Comparison of ENCODE assay signal across 1 cellular context in the genomic region with DNA sequence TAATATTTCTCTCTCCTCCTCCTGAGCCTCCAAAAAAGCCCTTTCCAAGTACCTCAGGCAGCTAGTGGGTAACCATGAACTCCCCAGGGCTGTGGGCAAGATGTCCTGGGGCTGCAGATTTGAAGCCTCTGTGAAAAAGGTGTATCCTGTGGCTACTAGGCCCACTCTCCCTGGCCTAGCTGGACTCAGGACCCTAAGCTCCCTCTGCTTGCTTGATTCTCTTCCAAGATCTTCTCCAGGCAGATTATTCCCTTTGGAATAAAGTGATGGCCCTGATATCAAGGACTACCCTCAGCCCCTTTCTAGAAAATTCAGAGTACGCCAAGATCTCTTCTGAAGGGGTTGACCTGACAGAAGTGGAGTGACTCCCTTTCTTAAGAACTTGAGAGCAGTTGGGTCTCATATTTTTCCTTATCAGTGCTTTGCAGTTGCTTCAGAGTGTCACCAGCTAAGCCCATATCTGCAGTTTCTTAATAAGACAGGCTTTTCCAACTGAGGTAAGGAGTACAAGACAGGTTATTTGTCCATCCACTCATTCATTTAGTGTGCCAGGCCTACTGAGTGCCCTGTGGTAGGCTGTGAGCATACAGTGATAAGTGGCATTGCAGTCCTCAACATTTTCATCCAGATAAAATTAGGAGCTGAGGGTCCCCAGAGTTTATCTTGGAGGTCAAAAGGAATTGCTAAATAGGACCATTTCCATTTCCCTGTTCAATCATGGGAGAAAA.
A peak's percentile ranks its signal among the peaks of the same experiment; 100 is the strongest.
TF ChIP-seq lines count a peak whose summit lies in the region.

No MANE protein-coding gene starts in this region.

TF ChIP-seq in K562, 482 proteins besides CTCF, POLR2A, EP300 and RAD21 (continued from another document and continues in another):
- TF ChIP-seq, protein P1, sequence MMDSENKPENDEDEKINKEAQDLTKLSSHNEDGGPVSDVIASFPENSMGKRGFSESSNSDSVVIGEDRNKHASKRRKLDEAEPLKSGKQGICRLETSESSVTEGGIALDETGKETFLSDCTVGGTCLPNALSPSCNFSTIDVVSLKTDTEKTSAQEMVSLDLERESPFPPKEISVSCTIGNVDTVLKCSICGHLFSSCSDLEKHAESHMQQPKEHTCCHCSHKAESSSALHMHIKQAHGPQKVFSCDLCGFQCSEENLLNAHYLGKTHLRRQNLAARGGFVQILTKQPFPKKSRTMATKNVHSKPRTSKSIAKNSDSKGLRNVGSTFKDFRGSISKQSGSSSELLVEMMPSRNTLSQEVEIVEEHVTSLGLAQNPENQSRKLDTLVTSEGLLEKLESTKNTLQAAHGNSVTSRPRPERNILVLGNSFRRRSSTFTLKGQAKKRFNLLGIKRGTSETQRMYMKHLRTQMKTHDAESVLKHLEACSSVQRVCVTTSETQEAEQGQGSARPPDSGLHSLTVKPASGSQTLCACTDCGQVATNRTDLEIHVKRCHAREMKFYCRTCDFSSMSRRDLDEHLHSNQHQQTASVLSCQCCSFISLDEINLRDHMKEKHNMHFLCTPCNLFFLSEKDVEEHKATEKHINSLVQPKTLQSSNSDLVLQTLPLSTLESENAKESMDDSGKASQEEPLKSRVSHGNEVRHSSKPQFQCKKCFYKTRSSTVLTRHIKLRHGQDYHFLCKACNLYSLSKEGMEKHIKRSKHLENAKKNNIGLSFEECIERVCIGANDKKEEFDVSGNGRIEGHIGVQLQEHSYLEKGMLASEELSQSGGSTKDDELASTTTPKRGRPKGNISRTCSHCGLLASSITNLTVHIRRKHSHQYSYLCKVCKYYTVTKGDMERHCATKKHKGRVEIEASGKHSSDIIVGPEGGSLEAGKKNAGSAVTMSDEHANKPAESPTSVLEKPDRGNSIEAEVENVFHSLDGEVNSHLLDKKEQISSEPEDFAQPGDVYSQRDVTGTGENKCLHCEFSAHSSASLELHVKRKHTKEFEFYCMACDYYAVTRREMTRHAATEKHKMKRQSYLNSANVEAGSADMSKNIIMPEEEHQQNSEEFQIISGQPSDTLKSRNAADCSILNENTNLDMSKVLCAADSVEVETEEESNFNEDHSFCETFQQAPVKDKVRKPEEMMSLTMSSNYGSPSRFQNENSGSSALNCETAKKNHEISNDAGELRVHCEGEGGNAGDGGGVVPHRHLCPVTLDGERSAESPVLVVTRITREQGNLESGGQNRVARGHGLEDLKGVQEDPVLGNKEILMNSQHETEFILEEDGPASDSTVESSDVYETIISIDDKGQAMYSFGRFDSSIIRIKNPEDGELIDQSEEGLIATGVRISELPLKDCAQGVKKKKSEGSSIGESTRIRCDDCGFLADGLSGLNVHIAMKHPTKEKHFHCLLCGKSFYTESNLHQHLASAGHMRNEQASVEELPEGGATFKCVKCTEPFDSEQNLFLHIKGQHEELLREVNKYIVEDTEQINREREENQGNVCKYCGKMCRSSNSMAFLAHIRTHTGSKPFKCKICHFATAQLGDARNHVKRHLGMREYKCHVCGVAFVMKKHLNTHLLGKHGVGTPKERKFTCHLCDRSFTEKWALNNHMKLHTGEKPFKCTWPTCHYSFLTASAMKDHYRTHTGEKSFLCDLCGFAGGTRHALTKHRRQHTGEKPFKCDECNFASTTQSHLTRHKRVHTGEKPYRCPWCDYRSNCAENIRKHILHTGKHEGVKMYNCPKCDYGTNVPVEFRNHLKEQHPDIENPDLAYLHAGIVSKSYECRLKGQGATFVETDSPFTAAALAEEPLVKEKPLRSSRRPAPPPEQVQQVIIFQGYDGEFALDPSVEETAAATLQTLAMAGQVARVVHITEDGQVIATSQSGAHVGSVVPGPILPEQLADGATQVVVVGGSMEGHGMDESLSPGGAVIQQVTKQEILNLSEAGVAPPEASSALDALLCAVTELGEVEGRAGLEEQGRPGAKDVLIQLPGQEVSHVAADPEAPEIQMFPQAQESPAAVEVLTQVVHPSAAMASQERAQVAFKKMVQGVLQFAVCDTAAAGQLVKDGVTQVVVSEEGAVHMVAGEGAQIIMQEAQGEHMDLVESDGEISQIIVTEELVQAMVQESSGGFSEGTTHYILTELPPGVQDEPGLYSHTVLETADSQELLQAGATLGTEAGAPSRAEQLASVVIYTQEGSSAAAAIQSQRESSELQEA (IDR thresholded peaks at IDR 0.05; ENCODE audit: low read depth), result no peak
- no peak for TF ChIP-seq ZNF764 (CRISPR knock-in tag; IDR thresholded peaks at IDR 0.05; ENCODE audit: low read depth)
- no peak; the same call in none of the 2 replicates for TF ChIP-seq NFATC3 (IDR thresholded peaks at IDR 0.05)
- no peak for TF ChIP-seq ZNF274 (IDR thresholded peaks at IDR 0.05; ENCODE audit: borderline replicate concordance, low read depth, low read length)
- TF ChIP-seq XRCC5 (IDR thresholded peaks at IDR 0.05; ENCODE audit: low read depth, low read length), result no peak
- no peak for TF ChIP-seq ZC3H4 (CRISPR knock-in tag; IDR thresholded peaks at IDR 0.05; ENCODE audit: borderline replicate concordance)
- no peak for TF ChIP-seq RBM22 (IDR thresholded peaks at IDR 0.05; ENCODE audit: low read depth, low read length, poor library complexity, severe bottlenecking)
- TF ChIP-seq GABPB1 (CRISPR knock-in tag; IDR thresholded peaks at IDR 0.05), result no peak
- peak in 1 of 2 experiments; percentile 70; a peak in 1 of 3 replicates for TF ChIP-seq CBX3 (IDR thresholded peaks at IDR 0.05; ENCODE audit: borderline replicate concordance in 1 of 2, low read length in 2 of 2)
- TF ChIP-seq MED1 (CRISPR knock-in tag; IDR thresholded peaks at IDR 0.05; ENCODE audit: borderline replicate concordance), result no peak
- no peak for TF ChIP-seq HEY1 (CRISPR knock-in tag; IDR thresholded peaks at IDR 0.05; ENCODE audit: borderline replicate concordance)
- no peak for TF ChIP-seq TSC22D4 (tag; IDR thresholded peaks at IDR 0.05)
- TF ChIP-seq, protein P2, sequence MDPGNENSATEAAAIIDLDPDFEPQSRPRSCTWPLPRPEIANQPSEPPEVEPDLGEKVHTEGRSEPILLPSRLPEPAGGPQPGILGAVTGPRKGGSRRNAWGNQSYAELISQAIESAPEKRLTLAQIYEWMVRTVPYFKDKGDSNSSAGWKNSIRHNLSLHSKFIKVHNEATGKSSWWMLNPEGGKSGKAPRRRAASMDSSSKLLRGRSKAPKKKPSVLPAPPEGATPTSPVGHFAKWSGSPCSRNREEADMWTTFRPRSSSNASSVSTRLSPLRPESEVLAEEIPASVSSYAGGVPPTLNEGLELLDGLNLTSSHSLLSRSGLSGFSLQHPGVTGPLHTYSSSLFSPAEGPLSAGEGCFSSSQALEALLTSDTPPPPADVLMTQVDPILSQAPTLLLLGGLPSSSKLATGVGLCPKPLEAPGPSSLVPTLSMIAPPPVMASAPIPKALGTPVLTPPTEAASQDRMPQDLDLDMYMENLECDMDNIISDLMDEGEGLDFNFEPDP (CRISPR knock-in tag; IDR thresholded peaks at IDR 0.05), result no peak
- TF ChIP-seq, protein P3, sequence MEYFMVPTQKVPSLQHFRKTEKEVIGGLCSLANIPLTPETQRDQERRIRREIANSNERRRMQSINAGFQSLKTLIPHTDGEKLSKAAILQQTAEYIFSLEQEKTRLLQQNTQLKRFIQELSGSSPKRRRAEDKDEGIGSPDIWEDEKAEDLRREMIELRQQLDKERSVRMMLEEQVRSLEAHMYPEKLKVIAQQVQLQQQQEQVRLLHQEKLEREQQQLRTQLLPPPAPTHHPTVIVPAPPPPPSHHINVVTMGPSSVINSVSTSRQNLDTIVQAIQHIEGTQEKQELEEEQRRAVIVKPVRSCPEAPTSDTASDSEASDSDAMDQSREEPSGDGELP (CRISPR knock-in tag; IDR thresholded peaks at IDR 0.05; ENCODE audit: borderline replicate concordance), result no peak
- no peak for TF ChIP-seq ASH1L (IDR thresholded peaks at IDR 0.05; ENCODE audit: borderline replicate concordance, low read depth, partially characterized antibody)
- no peak for TF ChIP-seq ATF1 (CRISPR knock-in tag; IDR thresholded peaks at IDR 0.05)
- TF ChIP-seq ATF1 (tag; IDR thresholded peaks at IDR 0.05), result peak; percentile 62
- peak; percentile 61 for TF ChIP-seq CHD1 (IDR thresholded peaks at IDR 0.05; ENCODE audit: low read length)
- TF ChIP-seq, protein P4, sequence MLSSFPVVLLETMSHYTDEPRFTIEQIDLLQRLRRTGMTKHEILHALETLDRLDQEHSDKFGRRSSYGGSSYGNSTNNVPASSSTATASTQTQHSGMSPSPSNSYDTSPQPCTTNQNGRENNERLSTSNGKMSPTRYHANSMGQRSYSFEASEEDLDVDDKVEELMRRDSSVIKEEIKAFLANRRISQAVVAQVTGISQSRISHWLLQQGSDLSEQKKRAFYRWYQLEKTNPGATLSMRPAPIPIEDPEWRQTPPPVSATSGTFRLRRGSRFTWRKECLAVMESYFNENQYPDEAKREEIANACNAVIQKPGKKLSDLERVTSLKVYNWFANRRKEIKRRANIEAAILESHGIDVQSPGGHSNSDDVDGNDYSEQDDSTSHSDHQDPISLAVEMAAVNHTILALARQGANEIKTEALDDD (IDR thresholded peaks at IDR 0.05), result peak; percentile 56; the same call in 1 of the 2 replicates
- TF ChIP-seq RFX1 (IDR thresholded peaks at IDR 0.05), result no peak
- TF ChIP-seq, protein P5, sequence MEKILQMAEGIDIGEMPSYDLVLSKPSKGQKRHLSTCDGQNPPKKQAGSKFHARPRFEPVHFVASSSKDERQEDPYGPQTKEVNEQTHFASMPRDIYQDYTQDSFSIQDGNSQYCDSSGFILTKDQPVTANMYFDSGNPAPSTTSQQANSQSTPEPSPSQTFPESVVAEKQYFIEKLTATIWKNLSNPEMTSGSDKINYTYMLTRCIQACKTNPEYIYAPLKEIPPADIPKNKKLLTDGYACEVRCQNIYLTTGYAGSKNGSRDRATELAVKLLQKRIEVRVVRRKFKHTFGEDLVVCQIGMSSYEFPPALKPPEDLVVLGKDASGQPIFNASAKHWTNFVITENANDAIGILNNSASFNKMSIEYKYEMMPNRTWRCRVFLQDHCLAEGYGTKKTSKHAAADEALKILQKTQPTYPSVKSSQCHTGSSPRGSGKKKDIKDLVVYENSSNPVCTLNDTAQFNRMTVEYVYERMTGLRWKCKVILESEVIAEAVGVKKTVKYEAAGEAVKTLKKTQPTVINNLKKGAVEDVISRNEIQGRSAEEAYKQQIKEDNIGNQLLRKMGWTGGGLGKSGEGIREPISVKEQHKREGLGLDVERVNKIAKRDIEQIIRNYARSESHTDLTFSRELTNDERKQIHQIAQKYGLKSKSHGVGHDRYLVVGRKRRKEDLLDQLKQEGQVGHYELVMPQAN (IDR thresholded peaks at IDR 0.05; ENCODE audit: borderline replicate concordance), result no peak
- TF ChIP-seq PCBP2 (IDR thresholded peaks at IDR 0.05; ENCODE audit: low read depth, low read length, poor library complexity, severe bottlenecking), result no peak
- TF ChIP-seq RHOXF2B (CRISPR knock-in tag; conservative IDR thresholded peaks at IDR 0.05), result no peak
- TF ChIP-seq SRF (CRISPR knock-in tag; IDR thresholded peaks at IDR 0.05), result no peak; a peak in 1 of 4 replicates
- no peak for TF ChIP-seq CREBBP (IDR thresholded peaks at IDR 0.05; ENCODE audit: low read depth, low read length)
- no peak for TF ChIP-seq TCF7L2 (IDR thresholded peaks at IDR 0.05; ENCODE audit: low read depth, low read length)
- TF ChIP-seq IRF2 (CRISPR knock-in tag; IDR thresholded peaks at IDR 0.05), result no peak
- TF ChIP-seq CBFB (CRISPR knock-in tag; IDR thresholded peaks at IDR 0.05), result no peak
- peak; percentile 36 for TF ChIP-seq TBP (optimal IDR thresholded peaks at IDR 0.05; ENCODE audit: low read depth, low read length)
- TF ChIP-seq ZBTB1 (CRISPR knock-in tag; IDR thresholded peaks at IDR 0.05; ENCODE audit: borderline replicate concordance, low read depth), result no peak
- peak; percentile 20; the same call in 1 of the 2 replicates for TF ChIP-seq BCOR (IDR thresholded peaks at IDR 0.05)
- no peak for TF ChIP-seq RFX7 (CRISPR knock-in tag; IDR thresholded peaks at IDR 0.05)
- TF ChIP-seq ZNF445 (CRISPR knock-in tag; IDR thresholded peaks at IDR 0.05; ENCODE audit: low read depth), result no peak
- TF ChIP-seq, protein P6, sequence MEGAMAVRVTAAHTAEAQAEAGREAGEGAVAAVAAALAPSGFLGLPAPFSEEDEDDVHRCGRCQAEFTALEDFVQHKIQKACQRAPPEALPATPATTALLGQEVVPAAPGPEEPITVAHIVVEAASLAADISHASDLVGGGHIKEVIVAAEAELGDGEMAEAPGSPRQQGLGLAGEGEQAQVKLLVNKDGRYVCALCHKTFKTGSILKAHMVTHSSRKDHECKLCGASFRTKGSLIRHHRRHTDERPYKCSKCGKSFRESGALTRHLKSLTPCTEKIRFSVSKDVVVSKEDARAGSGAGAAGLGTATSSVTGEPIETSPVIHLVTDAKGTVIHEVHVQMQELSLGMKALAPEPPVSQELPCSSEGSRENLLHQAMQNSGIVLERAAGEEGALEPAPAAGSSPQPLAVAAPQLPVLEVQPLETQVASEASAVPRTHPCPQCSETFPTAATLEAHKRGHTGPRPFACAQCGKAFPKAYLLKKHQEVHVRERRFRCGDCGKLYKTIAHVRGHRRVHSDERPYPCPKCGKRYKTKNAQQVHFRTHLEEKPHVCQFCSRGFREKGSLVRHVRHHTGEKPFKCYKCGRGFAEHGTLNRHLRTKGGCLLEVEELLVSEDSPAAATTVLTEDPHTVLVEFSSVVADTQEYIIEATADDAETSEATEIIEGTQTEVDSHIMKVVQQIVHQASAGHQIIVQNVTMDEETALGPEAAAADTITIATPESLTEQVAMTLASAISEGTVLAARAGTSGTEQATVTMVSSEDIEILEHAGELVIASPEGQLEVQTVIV (CRISPR knock-in tag; IDR thresholded peaks at IDR 0.05; ENCODE audit: borderline replicate concordance), result no peak
- TF ChIP-seq, protein P7, sequence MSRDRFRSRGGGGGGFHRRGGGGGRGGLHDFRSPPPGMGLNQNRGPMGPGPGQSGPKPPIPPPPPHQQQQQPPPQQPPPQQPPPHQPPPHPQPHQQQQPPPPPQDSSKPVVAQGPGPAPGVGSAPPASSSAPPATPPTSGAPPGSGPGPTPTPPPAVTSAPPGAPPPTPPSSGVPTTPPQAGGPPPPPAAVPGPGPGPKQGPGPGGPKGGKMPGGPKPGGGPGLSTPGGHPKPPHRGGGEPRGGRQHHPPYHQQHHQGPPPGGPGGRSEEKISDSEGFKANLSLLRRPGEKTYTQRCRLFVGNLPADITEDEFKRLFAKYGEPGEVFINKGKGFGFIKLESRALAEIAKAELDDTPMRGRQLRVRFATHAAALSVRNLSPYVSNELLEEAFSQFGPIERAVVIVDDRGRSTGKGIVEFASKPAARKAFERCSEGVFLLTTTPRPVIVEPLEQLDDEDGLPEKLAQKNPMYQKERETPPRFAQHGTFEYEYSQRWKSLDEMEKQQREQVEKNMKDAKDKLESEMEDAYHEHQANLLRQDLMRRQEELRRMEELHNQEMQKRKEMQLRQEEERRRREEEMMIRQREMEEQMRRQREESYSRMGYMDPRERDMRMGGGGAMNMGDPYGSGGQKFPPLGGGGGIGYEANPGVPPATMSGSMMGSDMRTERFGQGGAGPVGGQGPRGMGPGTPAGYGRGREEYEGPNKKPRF (IDR thresholded peaks at IDR 0.05; ENCODE audit: low read depth, low read length), result no peak
- TF ChIP-seq MEF2D (tag; conservative IDR thresholded peaks at IDR 0.05; ENCODE audit: low read depth), result no peak
- TF ChIP-seq ZBED1 (IDR thresholded peaks at IDR 0.05), result 0 out of 2 replicates have a peak, but pooled peaks have one; percentile 22
- peak; percentile 70 for TF ChIP-seq JUN (IDR thresholded peaks at IDR 0.05; ENCODE audit: borderline replicate concordance, low read depth, low read length)
- TF ChIP-seq JUN (CRISPR knock-in tag; IDR thresholded peaks at IDR 0.05; ENCODE audit: borderline replicate concordance), result no peak
- no peak for TF ChIP-seq KDM4B (IDR thresholded peaks at IDR 0.05; ENCODE audit: borderline replicate concordance in 2 of 2, low read depth in 1 of 2)
- no peak for TF ChIP-seq DIDO1 (tag; IDR thresholded peaks at IDR 0.05; ENCODE audit: low read depth)
- TF ChIP-seq POLR2AphosphoS5 (IDR thresholded peaks at IDR 0.05; ENCODE audit: control insufficient read depth, insufficient read depth, low read depth, low read length), result peak; percentile 94
